ENCODE assay signal across 20 cellular contexts in the genomic region with DNA sequence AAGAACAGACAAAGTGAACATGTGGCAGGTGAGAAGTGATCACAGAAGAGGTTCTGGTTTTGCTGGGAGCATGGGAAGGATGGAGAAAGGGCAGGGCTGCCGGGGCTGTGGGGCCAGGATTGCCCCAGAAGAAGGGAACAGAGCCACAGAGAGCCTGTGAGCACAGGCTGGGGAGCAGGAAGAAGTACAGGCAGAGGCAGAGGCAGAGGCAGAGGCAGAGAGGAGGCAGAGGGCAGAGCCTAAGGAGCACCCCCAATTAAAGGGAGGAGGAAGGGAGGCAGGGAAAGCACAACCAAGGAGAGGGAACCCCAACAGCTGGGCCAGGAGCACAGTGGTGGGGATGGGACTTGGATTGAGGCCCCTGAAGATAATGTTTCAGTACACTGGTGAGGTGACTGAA. TPM values are rescaled to one million over a fixed set of nuclear protein-coding genes. Genes with fewer than 3 reads are reported as not detected.
DNase-seq lines count a peak whose midpoint lies in the region; ATAC-seq and TF ChIP-seq lines count a peak whose summit lies in the region.
"Had no signal": no experiment of that assay in that cellular context is flagged by ENCODE, and none has a peak within 500 bp of the region (broad histone marks: within the 10 kb centered on the region; RNA-seq: fewer than 3 reads in every experiment).

No MANE protein-coding gene starts in this region.

- intact Hi-C loops in activated CD8-positive, alpha-beta T cell treated with anti-CD3 and anti-CD28 coated beads for 36 hours (cut with micrococcal nuclease) = no loop called here

- H3K4me1 ChIP-seq in BLaER1 = peaks cover 51% of the 10 kb centered on the region
- no peaks in the 10 kb centered on the region for H3K4me1 ChIP-seq in CD4-positive, CD25-positive, alpha-beta regulatory T cell (ENCODE audit: control insufficient read depth, insufficient read depth, low read length, poor library complexity, severe bottlenecking)
- H3K4me1 ChIP-seq: HAP-1 had no signal

- no peak overlapping the region for H3K9ac ChIP-seq in BLaER1
- H3K9ac ChIP-seq: SK-N-SH had no signal

- no peak for DNase-seq in CD4-positive, CD25-positive, alpha-beta regulatory T cell
- DNase-seq in activated CD8-positive, alpha-beta T cell treated with anti-CD3 and anti-CD28 coated beads for 36 hours = no peak
- DNase-seq in mesothelial cell of epicardium (ENCODE audit: low spot score in 2 of 2, unreplicated experiment in 2 of 2) (no peak), RKO (ENCODE audit: low spot score) (no peak)
- no peak for DNase-seq in NK-92 treated with Interleukin-12 subunit alpha and Interleukin-12 subunit beta, amount 100 ng/mL, for 24 hours (lab: John Stamatoyannopoulos, UW)
- DNase-seq: BE2C; effector CD4-positive, alpha-beta T cell; heart right ventricle; mesenchymal stem cell; NCI-H1417; NCI-H2171 treated with DMSO at 0.1 percent for 48 hours; nephron progenitor cell; SK-N-SH; stimulated activated CD4-positive, alpha-beta T cell treated with anti-CD3 and anti-CD28 coated beads, Interleukin-12 subunit alpha, Interleukin-12 subunit beta, amount 100 ng/mL, for 4 hours; stimulated activated naive CD4-positive, alpha-beta T cell; trophoblast cell had no signal

- no peak for ATAC-seq in CD4-positive, CD25-positive, alpha-beta regulatory T cell (ENCODE audit: low read depth in 2 of 2)
- ATAC-seq in activated CD8-positive, alpha-beta T cell treated with anti-CD3 and anti-CD28 coated beads for 36 hours = no peak
- no peak for ATAC-seq in GM18519 (IDR thresholded peaks at IDR 0.05; ENCODE audit: low FRiP score, unreplicated experiment)
- ATAC-seq: Panc1 had no signal

- H4K20me1 ChIP-seq in BLaER1 = peaks cover 15% of the 10 kb centered on the region; the same call in 1 of the 2 replicates

- no peaks in the 10 kb centered on the region for H3K27me3 Mint-ChIP-seq in CD4-positive, CD25-positive, alpha-beta regulatory T cell
- no peaks in the 10 kb centered on the region for H3K27me3 Mint-ChIP-seq in activated CD8-positive, alpha-beta T cell treated with anti-CD3 and anti-CD28 coated beads for 36 hours
- no peaks in the 10 kb centered on the region for H3K27me3 Mint-ChIP-seq in mesothelial cell of epicardium (ENCODE audit: low read depth)

- H3K27ac Mint-ChIP-seq in CD4-positive, CD25-positive, alpha-beta regulatory T cell = peak overlapping the region in 2 of 3 donors; percentile 75 to 83
- peak overlapping the region; percentile 56 for H3K27ac Mint-ChIP-seq in activated CD8-positive, alpha-beta T cell treated with anti-CD3 and anti-CD28 coated beads for 36 hours
- H3K27ac Mint-ChIP-seq in mesothelial cell of epicardium = peak overlapping the region; percentile 2

- no peak overlapping the region for H3K4me3 ChIP-seq in BLaER1
- H3K4me3 ChIP-seq in CD4-positive, CD25-positive, alpha-beta regulatory T cell (ENCODE audit: low read depth, low read length) = no peak overlapping the region
- H3K4me3 ChIP-seq: HAP-1, heart right ventricle had no signal

- peak overlapping the region; percentile 51 for H3K27ac ChIP-seq in BLaER1
- no peak overlapping the region for H3K27ac ChIP-seq in CD4-positive, CD25-positive, alpha-beta regulatory T cell (ENCODE audit: insufficient read depth, low read length, poor library complexity, severe bottlenecking)
- H3K27ac ChIP-seq: heart right ventricle had no signal

- peaks cover 94% of the 10 kb centered on the region for H3K36me3 ChIP-seq in BLaER1
- H3K36me3 ChIP-seq in CD4-positive, CD25-positive, alpha-beta regulatory T cell (ENCODE audit: control insufficient read depth, insufficient read depth, low read length) = peaks cover 92% of the 10 kb centered on the region

- POLR2A ChIA-PET in activated CD8-positive, alpha-beta T cell treated with anti-CD3 and anti-CD28 coated beads for 36 hours (lab: Charles Lee) = no interaction called here

- H3K27me3 ChIP-seq in BLaER1 = no peaks in the 10 kb centered on the region
- no peaks in the 10 kb centered on the region for H3K27me3 ChIP-seq in CD4-positive, CD25-positive, alpha-beta regulatory T cell (ENCODE audit: control insufficient read depth, insufficient read depth, low read length)
- H3K27me3 ChIP-seq: BE2C, heart right ventricle had no signal

- no peak overlapping the region for H3K4me3 Mint-ChIP-seq in CD4-positive, CD25-positive, alpha-beta regulatory T cell
- no peak overlapping the region for H3K4me3 Mint-ChIP-seq in activated CD8-positive, alpha-beta T cell treated with anti-CD3 and anti-CD28 coated beads for 36 hours
- no peak overlapping the region for H3K4me3 Mint-ChIP-seq in mesothelial cell of epicardium
- H3K4me3 Mint-ChIP-seq: nephron progenitor cell had no signal

- no peak overlapping the region; the same call in 1 of the 2 replicates for H3K4me2 ChIP-seq in BLaER1
- H3K4me2 ChIP-seq: SK-N-SH had no signal

- no peaks in the 10 kb centered on the region for H3K9me3 Mint-ChIP-seq in CD4-positive, CD25-positive, alpha-beta regulatory T cell
- H3K9me3 Mint-ChIP-seq in activated CD8-positive, alpha-beta T cell treated with anti-CD3 and anti-CD28 coated beads for 36 hours = no peaks in the 10 kb centered on the region
- H3K9me3 Mint-ChIP-seq in mesothelial cell of epicardium = no peaks in the 10 kb centered on the region
- H3K9me3 Mint-ChIP-seq: nephron progenitor cell had no signal

- peaks cover 40% of the 10 kb centered on the region for H3K36me3 Mint-ChIP-seq in CD4-positive, CD25-positive, alpha-beta regulatory T cell
- peaks cover 24% of the 10 kb centered on the region for H3K36me3 Mint-ChIP-seq in activated CD8-positive, alpha-beta T cell treated with anti-CD3 and anti-CD28 coated beads for 36 hours (ENCODE audit: low read depth)
- peaks cover 23% of the 10 kb centered on the region for H3K36me3 Mint-ChIP-seq in mesothelial cell of epicardium

- H3K4me1 Mint-ChIP-seq in CD4-positive, CD25-positive, alpha-beta regulatory T cell = peaks cover 0 to 24% (median 14%) of the 10 kb centered on the region in 4 donors
- H3K4me1 Mint-ChIP-seq in activated CD8-positive, alpha-beta T cell treated with anti-CD3 and anti-CD28 coated beads for 36 hours (ENCODE audit: low read depth) = peaks cover 13% of the 10 kb centered on the region
- H3K4me1 Mint-ChIP-seq in mesothelial cell of epicardium = no peaks in the 10 kb centered on the region

- TF ChIP-seq CTCF in activated CD8-positive, alpha-beta T cell treated with anti-CD3 and anti-CD28 coated beads for 36 hours (IDR thresholded peaks at IDR 0.05) = no peak
- TF ChIP-seq CTCF in mesothelial cell of epicardium (IDR thresholded peaks at IDR 0.05; ENCODE audit: unreplicated experiment) = no peak

- CTCF ChIA-PET in activated CD8-positive, alpha-beta T cell treated with anti-CD3 and anti-CD28 coated beads for 36 hours (lab: Charles Lee) = no interaction called here

- H3K9me3 ChIP-seq in BLaER1 = no peaks in the 10 kb centered on the region
- no peaks in the 10 kb centered on the region for H3K9me3 ChIP-seq in CD4-positive, CD25-positive, alpha-beta regulatory T cell (ENCODE audit: control insufficient read depth in 2 of 2, low read length in 2 of 2)
- H3K9me3 ChIP-seq: BE2C, HAP-1, heart right ventricle, SK-N-SH had no signal

RNA-seq across cellular contexts. Expression of a gene that starts 51.5 kb away (rescaled TPM):
- total RNA-seq in CD4-positive, CD25-positive, alpha-beta regulatory T cell = 83.3 TPM
- 10 to 100 TPM; 26.8 to 35.6 (median 31.1) TPM for polyA plus RNA-seq in CD4-positive, CD25-positive, alpha-beta regulatory T cell
- total RNA-seq in activated CD8-positive, alpha-beta T cell treated with anti-CD3 and anti-CD28 coated beads for 36 hours = 10 to 100 TPM; 60.2 to 64.3 TPM
- total RNA-seq in mesothelial cell of epicardium = 93.4 to 101 TPM (median 100 TPM) in 3 replicates

Comparison
In these comparisons a context has a peak if more than half of its experiments do, and no peak if none do; other contexts are left out.
1. H3K27ac Mint-ChIP-seq: peak in every context shown above with its lines; median percentile 79 in CD4-positive, CD25-positive, alpha-beta regulatory T cell; 56 in activated CD8-positive, alpha-beta T cell treated with anti-CD3 and anti-CD28 coated beads for 36 hours; 2 in mesothelial cell of epicardium.